10 cellular contexts compared by ENCODE assay signal in genomic region chr15:25691544-25692430, GRCh38.
A peak's percentile ranks its signal among the peaks of the same experiment; 100 is the strongest.
DNase-seq lines count a peak whose midpoint lies in the region; ATAC-seq and TF ChIP-seq lines count a peak whose summit lies in the region.
"Had no signal": no experiment of that assay in that cellular context is flagged by ENCODE, and none has a peak within 500 bp of the region (broad histone marks: within the 10 kb centered on the region; RNA-seq: fewer than 3 reads in every experiment).

No MANE protein-coding gene starts in this region.

- no peaks in the 10 kb centered on the region for H3K9me3 ChIP-seq in fibroblast of lung (ENCODE audit: control insufficient read depth, insufficient read depth, low read depth, low read length)
- H3K9me3 ChIP-seq: body of pancreas had no signal

- ATAC-seq in HG02840 (IDR thresholded peaks at IDR 0.05; ENCODE audit: low FRiP score, unreplicated experiment) (no peak), HG02870 (IDR thresholded peaks at IDR 0.05; ENCODE audit: unreplicated experiment) (no peak)
- ATAC-seq: activated CD8-positive, alpha-beta T cell treated with anti-CD3 and anti-CD28 coated beads for 36 hours; body of pancreas had no signal

- H3K27ac ChIP-seq in fibroblast of lung (ENCODE audit: insufficient read depth, low read length) = no peak overlapping the region
- H3K27ac ChIP-seq: body of pancreas had no signal

- H2AFZ ChIP-seq in fibroblast of lung (ENCODE audit: low read length) = no peak overlapping the region

- TF ChIP-seq CTCF in fibroblast of lung (conservative IDR thresholded peaks at IDR 0.05 in 1 of 2, IDR thresholded peaks at IDR 0.05 in 1 of 2; ENCODE audit: low read depth in 1 of 2, low read length in 2 of 2) = peak; percentile 35 to 40

- H3K4me2 ChIP-seq in fibroblast of lung (ENCODE audit: extremely low read depth, insufficient read depth, low read length) = no peak overlapping the region

- H3K36me3 ChIP-seq in fibroblast of lung (ENCODE audit: control insufficient read depth, insufficient read depth, low read length) = peaks cover 11% of the 10 kb centered on the region

- no peaks in the 10 kb centered on the region for H4K20me1 ChIP-seq in fibroblast of lung (ENCODE audit: control insufficient read depth, extremely low read depth, insufficient read depth, low read length)

- H3K27me3 ChIP-seq in fibroblast of lung (ENCODE audit: control insufficient read depth, insufficient read depth, low read length) = no peaks in the 10 kb centered on the region
- H3K27me3 ChIP-seq: body of pancreas had no signal

- DNase-seq in GM03348 (ENCODE audit: low spot score) (peak; percentile 46), RPMI8226 (peak; percentile 17), fibroblast of lung (ENCODE audit: low read depth in 2 of 2) (peak in 1 of 2 donors; percentile 37), putamen (ENCODE audit: low spot score) (peak; percentile 47), iPS-NIHi11 (ENCODE audit: low spot score) (no peak), NCI-H1105 (lab: John Stamatoyannopoulos, UW) (no peak)
- DNase-seq: activated CD8-positive, alpha-beta T cell treated with anti-CD3 and anti-CD28 coated beads for 36 hours had no signal

- no peak overlapping the region for H3K4me3 ChIP-seq in fibroblast of lung (replicated peaks in 1 of 4; ENCODE audit: control extremely low read depth in 1 of 4, insufficient read depth in 1 of 4, low read depth in 3 of 4, low read length in 4 of 4)
- H3K4me3 ChIP-seq: body of pancreas had no signal

- no peak overlapping the region for H3K9ac ChIP-seq in fibroblast of lung (ENCODE audit: insufficient read depth, low read length)

- peaks cover 8% of the 10 kb centered on the region for H3K4me1 ChIP-seq in fibroblast of lung (ENCODE audit: control insufficient read depth, extremely low read depth, insufficient read depth, low read length)
- H3K4me1 ChIP-seq: body of pancreas had no signal

- H3K79me2 ChIP-seq in fibroblast of lung (ENCODE audit: control insufficient read depth, insufficient read depth, low read length) = no peaks in the 10 kb centered on the region

Comparison
In these comparisons a context has a peak if more than half of its experiments do, and no peak if none do; other contexts are left out.
1. DNase-seq: peak in GM03348 (single experiment), RPMI8226 (single experiment) and putamen (single experiment); none in iPS-NIHi11 (single experiment) and NCI-H1105 (single experiment).